18 cellular contexts compared by ENCODE assay signal in the genomic region with DNA sequence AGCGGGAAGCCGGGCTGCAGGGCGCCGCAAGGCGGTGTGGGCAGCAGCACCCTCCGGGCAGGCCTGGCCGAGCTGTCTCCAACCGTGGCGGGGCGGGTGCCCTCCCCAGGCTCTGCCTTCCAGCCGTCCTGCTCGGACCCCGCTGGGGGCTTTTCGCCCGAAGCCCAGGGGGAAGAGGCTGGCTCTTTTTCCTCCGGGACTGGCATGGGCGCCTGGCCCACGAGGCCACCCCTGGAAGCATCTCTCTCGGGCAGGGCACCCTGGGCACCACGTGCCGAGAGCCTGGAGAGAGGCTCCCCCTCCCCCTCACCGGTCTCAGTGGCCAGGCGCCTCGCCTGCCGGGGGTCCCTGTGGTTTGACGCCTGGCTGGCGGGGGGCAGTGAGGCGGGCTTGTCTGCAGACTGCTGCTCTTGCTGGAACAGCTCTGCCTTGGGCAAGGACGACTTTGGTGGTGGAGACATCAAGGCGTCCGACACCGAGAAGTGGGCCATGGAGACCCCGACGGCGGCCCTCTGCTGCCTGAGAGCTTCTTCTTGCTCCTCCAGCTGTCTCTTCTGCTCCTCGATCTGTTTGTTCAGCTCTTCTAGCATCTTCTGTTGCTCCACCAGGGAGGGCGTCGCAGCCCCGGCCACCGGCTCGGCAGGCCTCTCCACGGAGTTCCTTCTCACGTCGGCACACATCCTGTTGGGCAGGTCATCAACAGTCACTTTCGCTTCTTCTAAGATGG. TPM values are rescaled to one million over a fixed set of nuclear protein-coding genes. Genes with fewer than 3 reads are reported as not detected.
DNase-seq lines count a peak whose midpoint lies in the region; ATAC-seq and TF ChIP-seq lines count a peak whose summit lies in the region.
"Had no signal": no experiment of that assay in that cellular context is flagged by ENCODE, and none has a peak within 500 bp of the region (broad histone marks: within the 10 kb centered on the region; RNA-seq: fewer than 3 reads in every experiment).

No MANE protein-coding gene starts in this region.

- H3K4ac ChIP-seq in mesenchymal stem cell (ENCODE audit: low read depth in 1 of 2, low read length in 2 of 2) = no peak overlapping the region

- peaks cover 4% of the 10 kb centered on the region for H3K4me1 Mint-ChIP-seq in activated naive CD4-positive, alpha-beta T cell treated with anti-CD3 and anti-CD28 coated beads, Interleukin-2, amount 10 ng/mL, durations not matched to agents 7 days and 5 days
- peaks cover 39% of the 10 kb centered on the region for H3K4me1 Mint-ChIP-seq in WTC11
- peaks cover 1 to 6% of the 10 kb centered on the region in 2 donors for H3K4me1 Mint-ChIP-seq in stimulated activated naive B cell treated with anti-CD40 and anti-IgM and Interleukin-4, amounts not matched to agents 10 μg/mL and 1 μg/mL and 100 μg/mL, for 72 hours

- H2BK15ac ChIP-seq in mesenchymal stem cell (ENCODE audit: low read depth, poor library complexity, severe bottlenecking) = peak overlapping the region; percentile 14

- no peak overlapping the region for H4K91ac ChIP-seq in mesenchymal stem cell (ENCODE audit: low read length)

- peaks cover 20% of the 10 kb centered on the region for H3K4me1 ChIP-seq in mesenchymal stem cell (ENCODE audit: control insufficient read depth, insufficient read depth, low read depth, low read length)
- H3K4me1 ChIP-seq: HAP-1 had no signal

- H3K79me1 ChIP-seq in mesenchymal stem cell (replicated peaks; ENCODE audit: low read length, poor library complexity, severe bottlenecking) = peaks cover 31% of the 10 kb centered on the region

- peaks cover 15% of the 10 kb centered on the region for H3K36me3 Mint-ChIP-seq in activated naive CD4-positive, alpha-beta T cell treated with anti-CD3 and anti-CD28 coated beads, Interleukin-2, amount 10 ng/mL, durations not matched to agents 7 days and 5 days
- H3K36me3 Mint-ChIP-seq in WTC11 = peaks cover 7% of the 10 kb centered on the region
- H3K36me3 Mint-ChIP-seq in stimulated activated naive B cell treated with anti-CD40 and anti-IgM and Interleukin-4, amounts not matched to agents 10 μg/mL and 1 μg/mL and 100 μg/mL, for 72 hours = peaks cover 16 to 19% of the 10 kb centered on the region in 2 donors

- no peak overlapping the region for H2BK120ac ChIP-seq in mesenchymal stem cell (ENCODE audit: low read depth, low read length)

- H3K27ac ChIP-seq in mesenchymal stem cell (ENCODE audit: low read length, poor library complexity, severe bottlenecking) = no peak overlapping the region
- H3K27ac ChIP-seq: HL-60, PC-9 had no signal

- no peak overlapping the region for H3K14ac ChIP-seq in mesenchymal stem cell (ENCODE audit: low read length in 2 of 2)

- peak overlapping the region; percentile 52 for H3K27ac Mint-ChIP-seq in activated naive CD4-positive, alpha-beta T cell treated with anti-CD3 and anti-CD28 coated beads, Interleukin-2, amount 10 ng/mL, durations not matched to agents 7 days and 5 days
- H3K27ac Mint-ChIP-seq in WTC11 = peak overlapping the region; percentile 99
- H3K27ac Mint-ChIP-seq in stimulated activated naive B cell treated with anti-CD40 and anti-IgM and Interleukin-4, amounts not matched to agents 10 μg/mL and 1 μg/mL and 100 μg/mL, for 72 hours = peak overlapping the region; percentile 93
- H3K27ac Mint-ChIP-seq: CD8-positive, alpha-beta memory T cell had no signal

- H4K8ac ChIP-seq in mesenchymal stem cell (ENCODE audit: low read length) = no peak overlapping the region

- H3K4me2 ChIP-seq in mesenchymal stem cell (ENCODE audit: low read length, poor library complexity, severe bottlenecking) = no peak overlapping the region
- H3K4me2 ChIP-seq: PC-9 had no signal

- no peak overlapping the region for H3K23ac ChIP-seq in mesenchymal stem cell (ENCODE audit: low read length in 2 of 2)

- WGBS in mesenchymal stem cell = 95% methylated on average over 45 of the region's 45 CpGs

- H3K18ac ChIP-seq in mesenchymal stem cell (ENCODE audit: low read depth in 1 of 2, low read length in 2 of 2) = no peak overlapping the region

- CTCF ChIA-PET in activated naive CD4-positive, alpha-beta T cell treated with anti-CD3 and anti-CD28 coated beads, Interleukin-2, amount 10 ng/mL, durations not matched to agents 7 days and 5 days (lab: Charles Lee) = no interaction called here
- CTCF ChIA-PET in WTC11 (lab: Charles Lee) = no interaction called here

- DNase-seq in activated naive CD4-positive, alpha-beta T cell treated with anti-CD3 and anti-CD28 coated beads, Interleukin-2, amount 10 ng/mL, durations not matched to agents 7 days and 5 days = no peak
- DNase-seq in activated naive CD4-positive, alpha-beta T cell treated with anti-CD3 and anti-CD28 coated beads, Interleukin-2, amount 50 U/mL, for 16 hours = no peak
- DNase-seq in WTC11 (ENCODE audit: low spot score) (no peak), mesenchymal stem cell (no peak), glomerular visceral epithelial cell (ENCODE audit: extremely low spot score) (no peak), HCEC 1CT (no peak)
- no peak for DNase-seq in stimulated activated naive B cell treated with anti-CD40 and anti-IgM and Interleukin-4, amounts not matched to agents 10 μg/mL and 1 μg/mL and 100 μg/mL, for 72 hours
- DNase-seq in activated CD4-positive, CD25-positive, alpha-beta regulatory T cell (lab: John Stamatoyannopoulos, UW) = no peak
- DNase-seq: 8988T; CD8-positive, alpha-beta memory T cell; GF-D8; MV-4-11; NCI-H1417 treated with DMSO at 0.1 percent for 48 hours; NCI-H2029; NCI-H774; PC-9 had no signal

- no peaks in the 10 kb centered on the region for H3K9me3 ChIP-seq in mesenchymal stem cell (ENCODE audit: control insufficient read depth, low read length)
- H3K9me3 ChIP-seq: HAP-1 had no signal

- no peaks in the 10 kb centered on the region for H3K27me3 ChIP-seq in mesenchymal stem cell (ENCODE audit: control insufficient read depth in 1 of 2, insufficient read depth in 1 of 2, low read length in 2 of 2)

- no peak overlapping the region for H2BK12ac ChIP-seq in mesenchymal stem cell (ENCODE audit: low read length in 2 of 2)

- H2BK5ac ChIP-seq in mesenchymal stem cell (ENCODE audit: low read depth, low read length, poor library complexity, severe bottlenecking) = no peak overlapping the region

- no peak overlapping the region for H3K9ac ChIP-seq in mesenchymal stem cell (ENCODE audit: low read length)

- H2AFZ ChIP-seq in mesenchymal stem cell (ENCODE audit: low read depth, low read length) = no peak overlapping the region
- H2AFZ ChIP-seq: PC-9 had no signal

- H3K4me3 ChIP-seq in mesenchymal stem cell (ENCODE audit: insufficient read depth in 1 of 2, low read depth in 1 of 2, low read length in 2 of 2) = no peak overlapping the region
- H3K4me3 ChIP-seq: HAP-1, PC-9 had no signal

- H3K9me3 Mint-ChIP-seq in activated naive CD4-positive, alpha-beta T cell treated with anti-CD3 and anti-CD28 coated beads, Interleukin-2, amount 10 ng/mL, durations not matched to agents 7 days and 5 days = no peaks in the 10 kb centered on the region
- no peaks in the 10 kb centered on the region for H3K9me3 Mint-ChIP-seq in WTC11
- no peaks in the 10 kb centered on the region for H3K9me3 Mint-ChIP-seq in stimulated activated naive B cell treated with anti-CD40 and anti-IgM and Interleukin-4, amounts not matched to agents 10 μg/mL and 1 μg/mL and 100 μg/mL, for 72 hours
- H3K9me3 Mint-ChIP-seq: CD8-positive, alpha-beta memory T cell had no signal

- peaks cover 33 to 54% of the 10 kb centered on the region in 2 experiments for H3K36me3 ChIP-seq in mesenchymal stem cell (ENCODE audit: control insufficient read depth in 1 of 2, insufficient read depth in 2 of 2, low read depth in 1 of 2, low read length in 2 of 2)

- no peak overlapping the region for H3K4me3 Mint-ChIP-seq in activated naive CD4-positive, alpha-beta T cell treated with anti-CD3 and anti-CD28 coated beads, Interleukin-2, amount 10 ng/mL, durations not matched to agents 7 days and 5 days
- H3K4me3 Mint-ChIP-seq in WTC11 = no peak overlapping the region
- no peak overlapping the region for H3K4me3 Mint-ChIP-seq in stimulated activated naive B cell treated with anti-CD40 and anti-IgM and Interleukin-4, amounts not matched to agents 10 μg/mL and 1 μg/mL and 100 μg/mL, for 72 hours

- no peak for ATAC-seq in WTC11
- ATAC-seq in stimulated activated naive B cell treated with anti-CD40 and anti-IgM and Interleukin-4, amounts not matched to agents 10 μg/mL and 1 μg/mL and 100 μg/mL, for 72 hours (replicated peaks) = no peak

- H2AK5ac ChIP-seq in mesenchymal stem cell (ENCODE audit: low read length, severe bottlenecking) = no peak overlapping the region

- POLR2A ChIA-PET in WTC11 (lab: Charles Lee) = no interaction called here

- no peak for TF ChIP-seq CTCF in WTC11 (IDR thresholded peaks at IDR 0.05)

- H3K27me3 Mint-ChIP-seq in activated naive CD4-positive, alpha-beta T cell treated with anti-CD3 and anti-CD28 coated beads, Interleukin-2, amount 10 ng/mL, durations not matched to agents 7 days and 5 days = peaks cover 3% of the 10 kb centered on the region
- no peaks in the 10 kb centered on the region for H3K27me3 Mint-ChIP-seq in WTC11 (ENCODE audit: low read depth)
- no peaks in the 10 kb centered on the region for H3K27me3 Mint-ChIP-seq in stimulated activated naive B cell treated with anti-CD40 and anti-IgM and Interleukin-4, amounts not matched to agents 10 μg/mL and 1 μg/mL and 100 μg/mL, for 72 hours

TF ChIP-seq in WTC11, 78 proteins besides CTCF, POLR2A, EP300 and RAD21 (continues in another document):
- TF ChIP-seq NR1H2 (CRISPR knock-in tag; IDR thresholded peaks at IDR 0.05) (no peak), GRHL2 (CRISPR knock-in tag; IDR thresholded peaks at IDR 0.05; ENCODE audit: insufficient replicate concordance, severe bottlenecking) (no peak)
- TF ChIP-seq, protein P1, sequence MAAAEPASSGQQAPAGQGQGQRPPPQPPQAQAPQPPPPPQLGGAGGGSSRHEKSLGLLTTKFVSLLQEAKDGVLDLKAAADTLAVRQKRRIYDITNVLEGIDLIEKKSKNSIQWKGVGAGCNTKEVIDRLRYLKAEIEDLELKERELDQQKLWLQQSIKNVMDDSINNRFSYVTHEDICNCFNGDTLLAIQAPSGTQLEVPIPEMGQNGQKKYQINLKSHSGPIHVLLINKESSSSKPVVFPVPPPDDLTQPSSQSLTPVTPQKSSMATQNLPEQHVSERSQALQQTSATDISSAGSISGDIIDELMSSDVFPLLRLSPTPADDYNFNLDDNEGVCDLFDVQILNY (CRISPR knock-in tag; IDR thresholded peaks at IDR 0.05) = no peak

RNA-seq across cellular contexts. Expression of a gene that starts 19.5 kb away (rescaled TPM):
- total RNA-seq in WTC11 (2021) = 19.7 to 20.4 TPM (median 20.3 TPM) in 3 replicates
- 6.1 TPM for polyA plus RNA-seq in mesenchymal stem cell (2013, experiment 1 of 2)
- polyA plus RNA-seq in mesenchymal stem cell (2013, experiment 2 of 2) = 6.9 TPM

RNA-seq across cellular contexts. Expression of a gene that starts 45.2 kb away (rescaled TPM):
- 69.3 to 87.3 TPM (median 71.6 TPM) in 3 replicates for total RNA-seq in WTC11 (2021)
- polyA plus RNA-seq in mesenchymal stem cell (2013, experiment 1 of 2) = 19.5 TPM
- polyA plus RNA-seq in mesenchymal stem cell (2013, experiment 2 of 2) = 18.9 TPM

RNA-seq across cellular contexts. Expression of a gene that starts 56.8 kb away (rescaled TPM):
- 56.2 to 70.2 TPM (median 56.6 TPM) in 3 replicates for total RNA-seq in WTC11 (2021)
- polyA plus RNA-seq in mesenchymal stem cell (2013, experiment 1 of 2) = 18.0 TPM
- 18.3 TPM for polyA plus RNA-seq in mesenchymal stem cell (2013, experiment 2 of 2)
